In genomic region chr15:28899061-28899738, GRCh38 we compare ENCODE assay signal across 22 cellular contexts. TPM values are rescaled to one million over a fixed set of nuclear protein-coding genes. Genes with fewer than 3 reads are reported as not detected.
DNase-seq lines count a peak whose midpoint lies in the region; ATAC-seq, FAIRE-seq and TF ChIP-seq lines count a peak whose summit lies in the region.
"Had no signal": no experiment of that assay in that cellular context is flagged by ENCODE, and none has a peak within 500 bp of the region (broad histone marks: within the 10 kb centered on the region; RNA-seq: fewer than 3 reads in every experiment).

No MANE protein-coding gene starts in this region.

- H2BK5ac ChIP-seq in mesenchymal stem cell (ENCODE audit: low read depth, low read length, poor library complexity, severe bottlenecking), result no peak overlapping the region

- H2BK15ac ChIP-seq in mesenchymal stem cell (ENCODE audit: low read depth, poor library complexity, severe bottlenecking), result no peak overlapping the region

- no peak overlapping the region for H4K8ac ChIP-seq in mesenchymal stem cell (ENCODE audit: low read length)

- H3K23ac ChIP-seq in mesenchymal stem cell (ENCODE audit: low read length in 2 of 2), result no peak overlapping the region

- peak; percentile 20 for DNase-seq in natural killer cell treated with Interleukin-12 subunit alpha and Interleukin-12 subunit beta and Interleukin-15 and Interleukin-18, amount 100 ng/mL, for 72 hours (ENCODE audit: low spot score)
- DNase-seq in natural killer cell (no peak), bronchial epithelial cell (ENCODE audit: low read depth) (no peak), mesenchymal stem cell (no peak), suprapubic skin (ENCODE audit: low spot score in 2 of 2) (no peak), SIG-M5 treated with dmso at 0.1 percent for 504 hours (lab: John Stamatoyannopoulos, UW; ENCODE audit: unreplicated experiment) (no peak), middle frontal gyrus (ENCODE audit: extremely low spot score, low spot score) (no peak)
- DNase-seq in stimulated activated naive CD8-positive, alpha-beta T cell treated with anti-CD3 and anti-CD28 coated beads, Interleukin-15, amount 100 ng/mL, for 72 hours, result no peak
- DNase-seq: DMS 273 treated with DMSO at 0.1 percent for 48 hours, GF-D8, NCI-H1092, NCI-H146, NCI-H2081, NCI-H524 had no signal

- TF ChIP-seq EP300 in suprapubic skin (IDR thresholded peaks at IDR 0.05), result no peak

- H3K79me1 ChIP-seq in mesenchymal stem cell (replicated peaks; ENCODE audit: low read length, poor library complexity, severe bottlenecking), result peaks cover 22% of the 10 kb centered on the region

- H2AFZ ChIP-seq in mesenchymal stem cell (ENCODE audit: low read depth, low read length), result no peak overlapping the region
- H2AFZ ChIP-seq: GM23338 had no signal

- TF ChIP-seq CTCF in natural killer cell (IDR thresholded peaks at IDR 0.05) (no peak), bronchial epithelial cell (IDR thresholded peaks at IDR 0.05; ENCODE audit: insufficient read depth, low read length, severe bottlenecking) (no peak), suprapubic skin (IDR thresholded peaks at IDR 0.05) (no peak)

- H4K91ac ChIP-seq in mesenchymal stem cell (ENCODE audit: low read length), result peak overlapping the region; percentile 16

- no peak for TF ChIP-seq POLR2A in suprapubic skin (IDR thresholded peaks at IDR 0.05)

- FAIRE-seq in bronchial epithelial cell (lab: Jason Lieb, UNC), result peak; percentile 47
- FAIRE-seq: GM12891, GM18507, HepG2 had no signal

- peaks cover 11 to 25% of the 10 kb centered on the region in 2 donors for H3K4me1 Mint-ChIP-seq in natural killer cell treated with Interleukin-12 subunit alpha and Interleukin-12 subunit beta and Interleukin-15 and Interleukin-18, amount 100 ng/mL, for 72 hours (ENCODE audit: low read depth in 2 of 2)
- H3K4me1 Mint-ChIP-seq in natural killer cell, result peaks cover 40 to 62% of the 10 kb centered on the region in 2 donors
- H3K4me1 Mint-ChIP-seq in stimulated activated naive CD8-positive, alpha-beta T cell treated with anti-CD3 and anti-CD28 coated beads, Interleukin-15, amount 100 ng/mL, for 72 hours, result peaks cover 99% of the 10 kb centered on the region

- H3K4me1 ChIP-seq in mesenchymal stem cell (ENCODE audit: control insufficient read depth, insufficient read depth, low read depth, low read length) (peaks cover 11% of the 10 kb centered on the region), suprapubic skin (no peaks in the 10 kb centered on the region)

- intact Hi-C loops in natural killer cell (cut with micrococcal nuclease), result no loop called here

- H3K4me3 Mint-ChIP-seq in natural killer cell treated with Interleukin-12 subunit alpha and Interleukin-12 subunit beta and Interleukin-15 and Interleukin-18, amount 100 ng/mL, for 72 hours, result no peak overlapping the region
- H3K4me3 Mint-ChIP-seq in natural killer cell, result no peak overlapping the region
- peak overlapping the region in 1 of 2 donors; percentile 45 for H3K4me3 Mint-ChIP-seq in stimulated activated naive CD8-positive, alpha-beta T cell treated with anti-CD3 and anti-CD28 coated beads, Interleukin-15, amount 100 ng/mL, for 72 hours
- H3K4me3 Mint-ChIP-seq: GM23338 had no signal

- peak overlapping the region in 1 of 2 experiments; percentile 57 for H3K14ac ChIP-seq in mesenchymal stem cell (ENCODE audit: low read length in 2 of 2)

- no peak overlapping the region for H3K27ac Mint-ChIP-seq in natural killer cell treated with Interleukin-12 subunit alpha and Interleukin-12 subunit beta and Interleukin-15 and Interleukin-18, amount 100 ng/mL, for 72 hours
- H3K27ac Mint-ChIP-seq in natural killer cell, result no peak overlapping the region
- peak overlapping the region; percentile 45 to 72 for H3K27ac Mint-ChIP-seq in stimulated activated naive CD8-positive, alpha-beta T cell treated with anti-CD3 and anti-CD28 coated beads, Interleukin-15, amount 100 ng/mL, for 72 hours
- H3K27ac Mint-ChIP-seq: GM23338 had no signal

- no peaks in the 10 kb centered on the region for H3K36me3 Mint-ChIP-seq in natural killer cell treated with Interleukin-12 subunit alpha and Interleukin-12 subunit beta and Interleukin-15 and Interleukin-18, amount 100 ng/mL, for 72 hours
- H3K36me3 Mint-ChIP-seq in natural killer cell, result no peaks in the 10 kb centered on the region

- H3K36me3 ChIP-seq in bronchial epithelial cell (ENCODE audit: control insufficient read depth, insufficient read depth, low read length), result no peaks in the 10 kb centered on the region
- H3K36me3 ChIP-seq in mesenchymal stem cell (ENCODE audit: control insufficient read depth in 1 of 2, insufficient read depth in 2 of 2, low read depth in 1 of 2, low read length in 2 of 2), result no peaks in the 10 kb centered on the region
- no peaks in the 10 kb centered on the region for H3K36me3 ChIP-seq in suprapubic skin

- H3K27me3 Mint-ChIP-seq in natural killer cell treated with Interleukin-12 subunit alpha and Interleukin-12 subunit beta and Interleukin-15 and Interleukin-18, amount 100 ng/mL, for 72 hours, result no peaks in the 10 kb centered on the region
- no peaks in the 10 kb centered on the region for H3K27me3 Mint-ChIP-seq in natural killer cell (ENCODE audit: low read depth in 2 of 2)
- no peaks in the 10 kb centered on the region for H3K27me3 Mint-ChIP-seq in stimulated activated naive CD8-positive, alpha-beta T cell treated with anti-CD3 and anti-CD28 coated beads, Interleukin-15, amount 100 ng/mL, for 72 hours

- H2AK5ac ChIP-seq in mesenchymal stem cell (ENCODE audit: low read length, severe bottlenecking), result no peak overlapping the region

- H2BK12ac ChIP-seq in mesenchymal stem cell (ENCODE audit: low read length in 2 of 2), result peak overlapping the region in 1 of 2 experiments; percentile 79

- 97% methylated on average over 23 of the region's 24 CpGs for WGBS in mesenchymal stem cell
- 96% methylated on average over 19 of the region's 24 CpGs for WGBS in suprapubic skin

- H3K4ac ChIP-seq in mesenchymal stem cell (ENCODE audit: low read depth in 1 of 2, low read length in 2 of 2), result no peak overlapping the region

- no peak for ATAC-seq in natural killer cell treated with Interleukin-12 subunit alpha and Interleukin-12 subunit beta and Interleukin-15 and Interleukin-18, amount 100 ng/mL, for 72 hours
- ATAC-seq in natural killer cell, result no peak
- no peak for ATAC-seq in stimulated activated naive CD8-positive, alpha-beta T cell treated with anti-CD3 and anti-CD28 coated beads, Interleukin-15, amount 100 ng/mL, for 72 hours
- ATAC-seq: GM23338, HepG2 had no signal

- no peak overlapping the region for H3K27ac ChIP-seq in mesenchymal stem cell (ENCODE audit: low read length, poor library complexity, severe bottlenecking)
- no peak overlapping the region for H3K27ac ChIP-seq in suprapubic skin
- H3K27ac ChIP-seq: BLaER1, KMS-11 had no signal

- H3K4me3 ChIP-seq in bronchial epithelial cell (ENCODE audit: low read depth, low read length) (no peak overlapping the region), mesenchymal stem cell (ENCODE audit: insufficient read depth in 1 of 2, low read depth in 1 of 2, low read length in 2 of 2) (no peak overlapping the region), suprapubic skin (no peak overlapping the region)
- H3K4me3 ChIP-seq: BLaER1, GM23338 had no signal

- H3K4me2 ChIP-seq in mesenchymal stem cell (ENCODE audit: low read length, poor library complexity, severe bottlenecking), result no peak overlapping the region
- H3K4me2 ChIP-seq: BLaER1, GM23338, KMS-11 had no signal

- no peak overlapping the region for H3K9ac ChIP-seq in mesenchymal stem cell (ENCODE audit: low read length)
- H3K9ac ChIP-seq: BLaER1, KMS-11 had no signal

- H3K9me3 Mint-ChIP-seq in natural killer cell treated with Interleukin-12 subunit alpha and Interleukin-12 subunit beta and Interleukin-15 and Interleukin-18, amount 100 ng/mL, for 72 hours, result no peaks in the 10 kb centered on the region
- no peaks in the 10 kb centered on the region for H3K9me3 Mint-ChIP-seq in natural killer cell
- no peaks in the 10 kb centered on the region for H3K9me3 Mint-ChIP-seq in stimulated activated naive CD8-positive, alpha-beta T cell treated with anti-CD3 and anti-CD28 coated beads, Interleukin-15, amount 100 ng/mL, for 72 hours

- no peak overlapping the region for H2BK120ac ChIP-seq in mesenchymal stem cell (ENCODE audit: low read depth, low read length)

- H3K9me3 ChIP-seq in mesenchymal stem cell (ENCODE audit: control insufficient read depth, low read length) (no peaks in the 10 kb centered on the region), suprapubic skin (no peaks in the 10 kb centered on the region)
- H3K9me3 ChIP-seq: BLaER1 had no signal

- H3K27me3 ChIP-seq in bronchial epithelial cell (ENCODE audit: control insufficient read depth, insufficient read depth, low read length), result no peaks in the 10 kb centered on the region
- peaks cover 0 to 12% of the 10 kb centered on the region in 2 experiments for H3K27me3 ChIP-seq in mesenchymal stem cell (ENCODE audit: control insufficient read depth in 1 of 2, insufficient read depth in 1 of 2, low read length in 2 of 2)
- peaks cover 4% of the 10 kb centered on the region for H3K27me3 ChIP-seq in suprapubic skin
- H3K27me3 ChIP-seq: BLaER1 had no signal

- H3K18ac ChIP-seq in mesenchymal stem cell (ENCODE audit: low read depth in 1 of 2, low read length in 2 of 2), result peak overlapping the region; percentile 18 to 42

RNA-seq across cellular contexts. Expression of gene APBA2, which starts 13.4 kb away (rescaled TPM):
- total RNA-seq in natural killer cell treated with Interleukin-12 subunit alpha and Interleukin-12 subunit beta and Interleukin-15 and Interleukin-18, amount 100 ng/mL, for 72 hours, result 10 to 100 TPM in 1 of 2 donors, 1 to 10 TPM in 1; 6.0 to 19.4 TPM
- total RNA-seq in natural killer cell, result 100 to 1,000 TPM in 1 of 3 donors, 10 to 100 TPM in 2; 96.4 to 119 (median 97.9) TPM
- 4.4 and 5.3 TPM in 2 replicates for total RNA-seq in bronchial epithelial cell
- 22.0 TPM for polyA plus RNA-seq in mesenchymal stem cell (2013, experiment 1 of 2)
- polyA plus RNA-seq in mesenchymal stem cell (2013, experiment 2 of 2), result 21.3 TPM
- 1 to 10 TPM; 1.3 to 7.0 (median 2.4) TPM for total RNA-seq in suprapubic skin
- total RNA-seq: MCF 10A had no signal

RNA-seq across cellular contexts. Expression of gene GOLGA6L7, which starts 50.8 kb away (rescaled TPM):
- not detected for total RNA-seq in natural killer cell treated with Interleukin-12 subunit alpha and Interleukin-12 subunit beta and Interleukin-15 and Interleukin-18, amount 100 ng/mL, for 72 hours
- total RNA-seq in natural killer cell (not detected), bronchial epithelial cell (not detected in 2 replicates), suprapubic skin (not detected)
- not detected for polyA plus RNA-seq in mesenchymal stem cell (2013, experiment 1 of 2)
- not detected for polyA plus RNA-seq in mesenchymal stem cell (2013, experiment 2 of 2)
- total RNA-seq: A172, GM23338, HepG2, MCF 10A had no signal
- polyA plus RNA-seq: HepG2 had no signal

Comparison
In these comparisons a context has a peak if more than half of its experiments do, and no peak if none do; other contexts are left out.
1. RNA of gene APBA2, which starts 13.4 kb away (total RNA-seq): 96.4 to 119 TPM in natural killer cell; 6.0 to 19.4 TPM in natural killer cell treated with Interleukin-12 subunit alpha and Interleukin-12 subunit beta and Interleukin-15 and Interleukin-18, amount 100 ng/mL, for 72 hours, 4.4 to 5.3 TPM in bronchial epithelial cell and 1.3 to 7.0 TPM in suprapubic skin; every median in the first group is over 4 times any median in the second.
2. H3K27ac Mint-ChIP-seq: peak in stimulated activated naive CD8-positive, alpha-beta T cell treated with anti-CD3 and anti-CD28 coated beads, Interleukin-15, amount 100 ng/mL, for 72 hours (2 of 2); none in natural killer cell treated with Interleukin-12 subunit alpha and Interleukin-12 subunit beta and Interleukin-15 and Interleukin-18, amount 100 ng/mL, for 72 hours (0 of 2) and natural killer cell (0 of 2).